12 cellular contexts compared by ENCODE assay signal in the genomic region with DNA sequence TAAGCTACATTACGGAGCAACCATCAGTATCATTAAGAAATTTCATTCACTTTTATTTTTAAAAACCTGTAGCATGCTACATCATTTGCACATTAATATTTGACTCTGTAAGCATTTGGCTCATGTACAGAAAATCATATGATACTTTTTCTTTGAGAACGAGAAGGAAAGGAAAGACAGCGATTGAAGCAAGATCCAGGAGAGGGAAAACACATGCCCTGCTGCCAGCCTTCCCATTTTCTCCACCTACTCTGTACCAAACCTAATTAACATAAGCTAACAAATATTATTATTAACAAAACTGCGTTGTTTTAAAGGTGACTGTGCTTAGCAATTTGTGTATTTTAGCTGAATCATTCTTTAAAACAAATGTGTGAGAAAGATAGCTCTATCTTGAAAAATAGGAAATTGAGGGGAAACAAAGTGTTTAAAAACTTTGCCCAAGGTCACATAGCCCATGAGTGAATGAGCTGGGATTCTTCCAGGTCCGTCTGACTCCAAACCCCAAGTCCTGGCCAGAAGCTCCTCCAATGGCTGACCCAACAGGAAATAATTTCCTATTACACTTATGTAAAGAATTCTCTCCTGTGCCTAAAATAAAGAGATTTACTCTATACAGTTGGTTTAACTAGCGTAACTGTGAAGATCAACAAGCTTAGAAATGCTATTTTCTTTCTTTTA.
DNase-seq lines count a peak whose midpoint lies in the region; ATAC-seq, FAIRE-seq and TF ChIP-seq lines count a peak whose summit lies in the region.
"Had no signal": no experiment of that assay in that cellular context is flagged by ENCODE, and none has a peak within 500 bp of the region (broad histone marks: within the 10 kb centered on the region; RNA-seq: fewer than 3 reads in every experiment).

No MANE protein-coding gene starts in this region.

- H3K36me3 Mint-ChIP-seq in chondrocyte (ENCODE audit: low read depth) = no peaks in the 10 kb centered on the region
- H3K36me3 Mint-ChIP-seq: activated CD4-positive, alpha-beta memory T cell treated with anti-CD3 and anti-CD28 coated beads for 36 hours; activated naive CD8-positive, alpha-beta T cell treated with anti-CD3 and anti-CD28 coated beads for 36 hours had no signal

- peak overlapping the region; percentile 24 for H3K4me3 Mint-ChIP-seq in chondrocyte (ENCODE audit: unreplicated experiment)
- H3K4me3 Mint-ChIP-seq: activated CD4-positive, alpha-beta memory T cell treated with anti-CD3 and anti-CD28 coated beads for 36 hours; activated naive CD8-positive, alpha-beta T cell treated with anti-CD3 and anti-CD28 coated beads for 36 hours; stimulated activated naive B cell treated with anti-CD40 and anti-IgM and Interleukin-4, amounts not matched to agents 10 μg/mL and 1 μg/mL and 100 μg/mL, for 72 hours had no signal

- ATAC-seq in HG02981 (IDR thresholded peaks at IDR 0.05; ENCODE audit: unreplicated experiment) (no peak), HG03460 (IDR thresholded peaks at IDR 0.05; ENCODE audit: unreplicated experiment) (no peak)
- ATAC-seq: HCT116; stimulated activated naive B cell treated with anti-CD40 and anti-IgM and Interleukin-4, amounts not matched to agents 10 μg/mL and 1 μg/mL and 100 μg/mL, for 72 hours had no signal

- intact Hi-C loops in kidney (cut with DNase I) = no loop called here

- DNase-seq in LHCN-M2 (ENCODE audit: low read depth) (peak; percentile 75), chondrocyte (ENCODE audit: low spot score) (no peak), kidney (no peak), NCI-H187 (lab: John Stamatoyannopoulos, UW) (no peak), NCI-H1417 (lab: John Stamatoyannopoulos, UW) (no peak)
- DNase-seq: activated CD4-positive, alpha-beta memory T cell treated with anti-CD3 and anti-CD28 coated beads for 36 hours; activated naive CD8-positive, alpha-beta T cell treated with anti-CD3 and anti-CD28 coated beads for 36 hours; stimulated activated naive B cell treated with anti-CD40 and anti-IgM and Interleukin-4, amounts not matched to agents 10 μg/mL and 1 μg/mL and 100 μg/mL, for 72 hours had no signal

- H3K27me3 Mint-ChIP-seq in chondrocyte (ENCODE audit: low read depth) = no peaks in the 10 kb centered on the region
- H3K27me3 Mint-ChIP-seq: activated CD4-positive, alpha-beta memory T cell treated with anti-CD3 and anti-CD28 coated beads for 36 hours; stimulated activated naive B cell treated with anti-CD40 and anti-IgM and Interleukin-4, amounts not matched to agents 10 μg/mL and 1 μg/mL and 100 μg/mL, for 72 hours had no signal

- no peak for FAIRE-seq in kidney (lab: Jason Lieb, UNC)

- H3K27me3 ChIP-seq in subcutaneous abdominal adipose tissue (ENCODE audit: control insufficient read depth in 5 of 5, insufficient read depth in 4 of 5, low read length in 5 of 5) = no peaks in the 10 kb centered on the region

- H3K4me3 ChIP-seq in kidney (ENCODE audit: low read length in 2 of 2) (no peak overlapping the region), subcutaneous abdominal adipose tissue (ENCODE audit: low read depth in 1 of 5, low read length in 5 of 5) (peak overlapping the region in 4 of 5 donors; percentile 4 to 33 (median 29))

- H3K9me3 ChIP-seq in kidney (ENCODE audit: control insufficient read depth in 1 of 2, low read length in 2 of 2) = no peaks in the 10 kb centered on the region
- no peaks in the 10 kb centered on the region for H3K9me3 ChIP-seq in subcutaneous abdominal adipose tissue (ENCODE audit: control insufficient read depth in 5 of 5, low read length in 5 of 5)

- H3K36me3 ChIP-seq in kidney (ENCODE audit: control insufficient read depth in 1 of 2, insufficient read depth in 2 of 2, low read length in 2 of 2) (no peaks in the 10 kb centered on the region), subcutaneous abdominal adipose tissue (ENCODE audit: control insufficient read depth in 5 of 5, insufficient read depth in 5 of 5, low read length in 5 of 5) (no peaks in the 10 kb centered on the region)

- H3K27ac ChIP-seq in kidney (ENCODE audit: low read depth in 2 of 2, low read length in 2 of 2) (peak overlapping the region; percentile 25 to 29), subcutaneous abdominal adipose tissue (ENCODE audit: low read depth, low read length) (peak overlapping the region; percentile 62)

- H3K9ac ChIP-seq in kidney (ENCODE audit: low read length in 2 of 2) (peak overlapping the region in 1 of 2 donors; percentile 4), subcutaneous abdominal adipose tissue (ENCODE audit: low read length in 5 of 5) (no peak overlapping the region)

- TF ChIP-seq CTCF in chondrocyte (IDR thresholded peaks at IDR 0.05) (peak; percentile 7), kidney (IDR thresholded peaks at IDR 0.05; ENCODE audit: borderline replicate concordance, extremely low read depth, insufficient read depth) (no peak)

- peak overlapping the region; percentile 95 for H3K27ac Mint-ChIP-seq in chondrocyte (ENCODE audit: unreplicated experiment)
- H3K27ac Mint-ChIP-seq: activated CD4-positive, alpha-beta memory T cell treated with anti-CD3 and anti-CD28 coated beads for 36 hours; activated naive CD8-positive, alpha-beta T cell treated with anti-CD3 and anti-CD28 coated beads for 36 hours; stimulated activated naive B cell treated with anti-CD40 and anti-IgM and Interleukin-4, amounts not matched to agents 10 μg/mL and 1 μg/mL and 100 μg/mL, for 72 hours had no signal

- H3K4me1 ChIP-seq in kidney (ENCODE audit: control insufficient read depth in 1 of 2, insufficient read depth in 1 of 2, low read depth in 1 of 2, low read length in 2 of 2) (no peaks in the 10 kb centered on the region), subcutaneous abdominal adipose tissue (ENCODE audit: control insufficient read depth in 5 of 5, insufficient read depth in 5 of 5, low read length in 5 of 5) (peaks cover 0 to 32% (median 23%) of the 10 kb centered on the region in 5 donors)

- peaks cover 40% of the 10 kb centered on the region for H3K4me1 Mint-ChIP-seq in chondrocyte (ENCODE audit: low read depth)
- H3K4me1 Mint-ChIP-seq: activated naive CD8-positive, alpha-beta T cell treated with anti-CD3 and anti-CD28 coated beads for 36 hours had no signal

- no peaks in the 10 kb centered on the region for H3K9me3 Mint-ChIP-seq in chondrocyte (ENCODE audit: low read depth)
- H3K9me3 Mint-ChIP-seq: activated CD4-positive, alpha-beta memory T cell treated with anti-CD3 and anti-CD28 coated beads for 36 hours; stimulated activated naive B cell treated with anti-CD40 and anti-IgM and Interleukin-4, amounts not matched to agents 10 μg/mL and 1 μg/mL and 100 μg/mL, for 72 hours had no signal

Comparison
In these comparisons a context has a peak if more than half of its experiments do, and no peak if none do; other contexts are left out.
1. H3K4me3 ChIP-seq: peak in subcutaneous abdominal adipose tissue (4 of 5); none in kidney (0 of 2).